1 cellular context compared by ENCODE assay signal in the genomic region with DNA sequence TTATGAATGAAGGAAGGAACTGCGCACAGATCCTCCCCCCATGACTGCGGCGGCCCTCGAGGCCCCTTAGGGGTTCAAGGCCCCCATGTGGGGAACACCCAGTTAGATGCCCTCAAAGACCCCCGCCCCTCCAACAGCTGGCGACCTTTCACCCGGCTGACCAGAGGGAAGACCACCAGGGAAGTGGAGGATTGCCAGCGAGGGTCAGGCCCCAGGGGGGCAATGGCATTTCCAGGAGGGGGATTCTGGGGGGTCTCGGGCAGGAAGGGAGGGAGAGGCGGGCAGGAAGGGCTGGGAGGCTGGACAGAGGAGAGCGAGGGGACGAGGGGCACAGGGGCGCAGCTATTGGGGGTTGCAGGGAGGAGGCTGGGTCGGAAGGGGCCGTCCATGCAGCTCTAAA.
TF ChIP-seq lines count a peak whose summit lies in the region.

No MANE protein-coding gene starts in this region.

TF ChIP-seq in WTC11, 78 proteins besides CTCF, POLR2A, EP300 and RAD21 (continued from another document):
- TF ChIP-seq, protein P1, sequence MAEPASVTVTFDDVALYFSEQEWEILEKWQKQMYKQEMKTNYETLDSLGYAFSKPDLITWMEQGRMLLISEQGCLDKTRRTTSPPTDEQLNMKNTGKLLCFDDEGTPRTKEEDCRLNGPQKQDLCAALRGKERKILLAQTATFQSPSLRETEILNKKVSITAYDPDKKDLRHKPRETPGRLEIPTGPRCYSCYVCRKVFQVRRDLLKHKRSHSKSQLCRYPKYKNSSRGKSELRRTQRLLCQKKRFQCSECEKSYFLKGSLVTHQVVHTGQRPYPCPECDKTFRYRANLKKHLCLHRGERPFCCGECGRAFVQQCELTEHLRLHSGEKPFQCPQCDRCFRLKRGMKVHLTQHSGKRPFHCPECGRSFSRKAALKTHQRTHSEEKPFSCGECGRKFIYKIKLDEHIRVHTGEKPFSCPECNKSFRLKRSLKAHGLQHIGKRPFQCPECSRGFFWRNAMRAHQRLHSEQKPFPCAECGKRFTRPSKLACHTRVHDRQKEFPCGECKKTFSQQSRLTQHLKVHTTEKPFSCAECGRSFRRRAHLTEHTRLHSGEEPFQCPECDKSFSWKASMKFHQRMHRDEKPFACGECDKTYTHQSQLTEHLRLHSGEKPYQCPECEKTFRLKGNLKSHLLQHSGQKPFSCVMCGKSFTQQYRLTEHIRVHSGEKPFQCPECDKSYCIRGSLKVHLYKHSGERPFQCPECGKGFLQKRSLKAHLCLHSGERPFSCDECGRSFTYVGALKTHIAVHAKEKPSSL (CRISPR knock-in tag; conservative IDR thresholded peaks at IDR 0.05) = no peak
- TF ChIP-seq NR3C1 (CRISPR knock-in tag; conservative IDR thresholded peaks at IDR 0.05; ENCODE audit: low read depth) = no peak
- TF ChIP-seq ESRRA (CRISPR knock-in tag; IDR thresholded peaks at IDR 0.05; ENCODE audit: borderline replicate concordance) = no peak
- TF ChIP-seq TP53 (CRISPR knock-in tag; IDR thresholded peaks at IDR 0.05) = no peak
- no peak for TF ChIP-seq MYBL2 (CRISPR knock-in tag; IDR thresholded peaks at IDR 0.05)
- TF ChIP-seq ZNF671 (CRISPR knock-in tag; IDR thresholded peaks at IDR 0.05) = no peak
- no peak for TF ChIP-seq SP1 (CRISPR knock-in tag; conservative IDR thresholded peaks at IDR 0.05)
- TF ChIP-seq GTF2I (CRISPR knock-in tag; conservative IDR thresholded peaks at IDR 0.05) = no peak
- TF ChIP-seq, protein P2, sequence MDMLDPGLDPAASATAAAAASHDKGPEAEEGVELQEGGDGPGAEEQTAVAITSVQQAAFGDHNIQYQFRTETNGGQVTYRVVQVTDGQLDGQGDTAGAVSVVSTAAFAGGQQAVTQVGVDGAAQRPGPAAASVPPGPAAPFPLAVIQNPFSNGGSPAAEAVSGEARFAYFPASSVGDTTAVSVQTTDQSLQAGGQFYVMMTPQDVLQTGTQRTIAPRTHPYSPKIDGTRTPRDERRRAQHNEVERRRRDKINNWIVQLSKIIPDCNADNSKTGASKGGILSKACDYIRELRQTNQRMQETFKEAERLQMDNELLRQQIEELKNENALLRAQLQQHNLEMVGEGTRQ (CRISPR knock-in tag; IDR thresholded peaks at IDR 0.05) = no peak
